In the genomic region with DNA sequence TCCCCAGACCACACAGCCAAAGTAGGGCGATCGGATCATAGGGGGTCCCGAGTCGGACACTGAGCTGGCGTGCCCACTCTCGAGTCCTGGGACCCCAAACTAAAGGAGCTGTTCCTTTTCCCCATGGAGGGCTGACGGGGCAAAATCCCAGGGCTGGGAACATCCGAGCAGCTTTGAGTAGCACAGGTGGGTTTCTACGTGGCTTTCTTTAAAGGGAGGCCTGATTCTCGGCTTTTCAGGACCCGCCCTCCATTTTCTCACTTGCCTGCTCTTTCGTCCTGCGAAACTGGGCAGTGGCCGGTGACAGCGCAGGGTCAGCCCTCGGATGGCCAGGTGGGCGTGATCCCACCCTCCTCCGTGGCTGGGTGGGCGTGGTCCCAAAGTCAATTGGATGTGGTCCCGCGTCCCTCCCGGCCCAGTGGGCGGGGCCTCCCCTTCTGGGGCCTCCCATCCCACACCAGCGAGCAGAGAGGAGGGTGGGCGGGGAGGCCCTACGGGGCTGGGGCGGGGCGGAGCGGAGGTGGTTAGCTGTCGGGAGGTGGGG, we compare ENCODE assay signal across 1 cellular context.
TF ChIP-seq lines count a peak whose summit lies in the region.

No MANE protein-coding gene starts in this region.

TF ChIP-seq in K562, 482 proteins besides CTCF, POLR2A, EP300 and RAD21 (continued from another document and continues in another):
- TF ChIP-seq, protein P1, sequence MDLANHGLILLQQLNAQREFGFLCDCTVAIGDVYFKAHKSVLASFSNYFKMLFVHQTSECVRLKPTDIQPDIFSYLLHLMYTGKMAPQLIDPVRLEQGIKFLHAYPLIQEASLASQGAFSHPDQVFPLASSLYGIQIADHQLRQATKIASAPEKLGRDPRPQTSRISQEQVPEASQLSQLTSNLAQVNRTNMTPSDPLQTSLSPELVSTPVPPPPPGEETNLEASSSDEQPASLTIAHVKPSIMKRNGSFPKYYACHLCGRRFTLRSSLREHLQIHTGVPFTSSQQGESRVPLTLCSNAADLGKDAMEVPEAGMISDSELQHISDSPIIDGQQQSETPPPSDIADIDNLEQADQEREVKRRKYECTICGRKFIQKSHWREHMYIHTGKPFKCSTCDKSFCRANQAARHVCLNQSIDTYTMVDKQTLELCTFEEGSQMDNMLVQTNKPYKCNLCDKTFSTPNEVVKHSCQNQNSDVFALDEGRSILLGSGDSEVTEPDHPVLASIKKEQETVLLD (IDR thresholded peaks at IDR 0.05) = peak; percentile 57
- TF ChIP-seq ZNF717 (CRISPR knock-in tag; IDR thresholded peaks at IDR 0.05) (no peak; the same call in 1 of the 2 replicates), TAF7 (tag; IDR thresholded peaks at IDR 0.05) (no peak), STAT5A (IDR thresholded peaks at IDR 0.05; ENCODE audit: borderline replicate concordance, low read length) (no peak), YY1 (IDR thresholded peaks at IDR 0.05; ENCODE audit: borderline replicate concordance in 1 of 3, control insufficient read depth in 1 of 3, extremely low read depth in 1 of 3, insufficient read depth in 3 of 3, insufficient read length in 1 of 3, insufficient replicate concordance in 2 of 3, low read depth in 1 of 3, low read length in 2 of 3) (peak in 2 of 3 experiments; percentile 62 to 87), ZNF445 (CRISPR knock-in tag; IDR thresholded peaks at IDR 0.05; ENCODE audit: low read depth) (no peak), KAT2B (IDR thresholded peaks at IDR 0.05; ENCODE audit: low read depth, low read length) (no peak), MAZ (CRISPR knock-in tag; conservative IDR thresholded peaks at IDR 0.05 in 1 of 2, IDR thresholded peaks at IDR 0.05 in 1 of 2) (no peak; a peak in 1 of 4 replicates), ZNF232 (CRISPR knock-in tag; IDR thresholded peaks at IDR 0.05) (no peak), ZNF146 (CRISPR knock-in tag; IDR thresholded peaks at IDR 0.05; ENCODE audit: unreplicated experiment) (no peak), CBX1 (IDR thresholded peaks at IDR 0.05; ENCODE audit: low read depth) (no peak), XRCC3 (IDR thresholded peaks at IDR 0.05) (no peak), ZNF143 (CRISPR knock-in tag; IDR thresholded peaks at IDR 0.05) (no peak), TEAD2 (tag; IDR thresholded peaks at IDR 0.05) (no peak), PHF20 (IDR thresholded peaks at IDR 0.05; ENCODE audit: partially characterized antibody) (no peak), ZSCAN32 (CRISPR knock-in tag; IDR thresholded peaks at IDR 0.05) (no peak), MTA1 (IDR thresholded peaks at IDR 0.05; ENCODE audit: borderline replicate concordance) (peak; percentile 34; the same call in 1 of the 2 replicates), RNF2 (IDR thresholded peaks at IDR 0.05) (no peak), NR4A1 (CRISPR knock-in tag; IDR thresholded peaks at IDR 0.05) (no peak), NR4A1 (tag; IDR thresholded peaks at IDR 0.05) (no peak), ZNF699 (CRISPR knock-in tag; IDR thresholded peaks at IDR 0.05; ENCODE audit: insufficient replicate concordance) (no peak), POLR2G (IDR thresholded peaks at IDR 0.05; ENCODE audit: low read depth, low read length) (peak; percentile 83), MCM7 (IDR thresholded peaks at IDR 0.05) (no peak), FOS (IDR thresholded peaks at IDR 0.05; ENCODE audit: extremely low read depth, insufficient read length) (no peak), DDX20 (tag; IDR thresholded peaks at IDR 0.05; ENCODE audit: low read depth) (no peak), KLF6 (CRISPR knock-in tag; IDR thresholded peaks at IDR 0.05; ENCODE audit: borderline replicate concordance) (0 out of 2 replicates have a peak, but pooled peaks have one; percentile 5), ZNF764 (CRISPR knock-in tag; IDR thresholded peaks at IDR 0.05; ENCODE audit: low read depth) (0 out of 2 replicates have a peak, but pooled peaks have one; percentile 3), HNRNPL (IDR thresholded peaks at IDR 0.05; ENCODE audit: low read depth, low read length) (no peak), JUN (IDR thresholded peaks at IDR 0.05; ENCODE audit: borderline replicate concordance, low read depth, low read length) (no peak), JUN (CRISPR knock-in tag; IDR thresholded peaks at IDR 0.05; ENCODE audit: borderline replicate concordance) (no peak), BRD4 (IDR thresholded peaks at IDR 0.05) (no peak), DMBX1 (CRISPR knock-in tag; IDR thresholded peaks at IDR 0.05; ENCODE audit: borderline replicate concordance) (no peak), ZNF785 (CRISPR knock-in tag; IDR thresholded peaks at IDR 0.05) (no peak), CREB1 (IDR thresholded peaks at IDR 0.05) (peak; percentile 64; the same call in 1 of the 2 replicates), CREB1 (CRISPR knock-in tag; IDR thresholded peaks at IDR 0.05) (no peak), ZNF311 (CRISPR knock-in tag; IDR thresholded peaks at IDR 0.05) (no peak), CREM (IDR thresholded peaks at IDR 0.05; ENCODE audit: low read depth) (peak; percentile 70), CHD4 (IDR thresholded peaks at IDR 0.05; ENCODE audit: insufficient read depth, insufficient replicate concordance, low read depth, low read length, poor library complexity, severe bottlenecking) (peak; percentile 10), GATAD2A (IDR thresholded peaks at IDR 0.05) (peak; percentile 15; the same call in 1 of the 2 replicates), MYC (IDR thresholded peaks at IDR 0.05; ENCODE audit: low read depth, low read length) (peak; percentile 56; the same call in 1 of the 2 replicates), MYC (CRISPR knock-in tag; IDR thresholded peaks at IDR 0.05; ENCODE audit: borderline replicate concordance, low read depth) (no peak), CAMTA2 (CRISPR knock-in tag; conservative IDR thresholded peaks at IDR 0.05) (peak; percentile 37; the same call in 1 of the 2 replicates)
- TF ChIP-seq, protein P2, sequence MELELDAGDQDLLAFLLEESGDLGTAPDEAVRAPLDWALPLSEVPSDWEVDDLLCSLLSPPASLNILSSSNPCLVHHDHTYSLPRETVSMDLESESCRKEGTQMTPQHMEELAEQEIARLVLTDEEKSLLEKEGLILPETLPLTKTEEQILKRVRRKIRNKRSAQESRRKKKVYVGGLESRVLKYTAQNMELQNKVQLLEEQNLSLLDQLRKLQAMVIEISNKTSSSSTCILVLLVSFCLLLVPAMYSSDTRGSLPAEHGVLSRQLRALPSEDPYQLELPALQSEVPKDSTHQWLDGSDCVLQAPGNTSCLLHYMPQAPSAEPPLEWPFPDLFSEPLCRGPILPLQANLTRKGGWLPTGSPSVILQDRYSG (tag; conservative IDR thresholded peaks at IDR 0.05; ENCODE audit: low read depth) = no peak
- TF ChIP-seq, protein P3, sequence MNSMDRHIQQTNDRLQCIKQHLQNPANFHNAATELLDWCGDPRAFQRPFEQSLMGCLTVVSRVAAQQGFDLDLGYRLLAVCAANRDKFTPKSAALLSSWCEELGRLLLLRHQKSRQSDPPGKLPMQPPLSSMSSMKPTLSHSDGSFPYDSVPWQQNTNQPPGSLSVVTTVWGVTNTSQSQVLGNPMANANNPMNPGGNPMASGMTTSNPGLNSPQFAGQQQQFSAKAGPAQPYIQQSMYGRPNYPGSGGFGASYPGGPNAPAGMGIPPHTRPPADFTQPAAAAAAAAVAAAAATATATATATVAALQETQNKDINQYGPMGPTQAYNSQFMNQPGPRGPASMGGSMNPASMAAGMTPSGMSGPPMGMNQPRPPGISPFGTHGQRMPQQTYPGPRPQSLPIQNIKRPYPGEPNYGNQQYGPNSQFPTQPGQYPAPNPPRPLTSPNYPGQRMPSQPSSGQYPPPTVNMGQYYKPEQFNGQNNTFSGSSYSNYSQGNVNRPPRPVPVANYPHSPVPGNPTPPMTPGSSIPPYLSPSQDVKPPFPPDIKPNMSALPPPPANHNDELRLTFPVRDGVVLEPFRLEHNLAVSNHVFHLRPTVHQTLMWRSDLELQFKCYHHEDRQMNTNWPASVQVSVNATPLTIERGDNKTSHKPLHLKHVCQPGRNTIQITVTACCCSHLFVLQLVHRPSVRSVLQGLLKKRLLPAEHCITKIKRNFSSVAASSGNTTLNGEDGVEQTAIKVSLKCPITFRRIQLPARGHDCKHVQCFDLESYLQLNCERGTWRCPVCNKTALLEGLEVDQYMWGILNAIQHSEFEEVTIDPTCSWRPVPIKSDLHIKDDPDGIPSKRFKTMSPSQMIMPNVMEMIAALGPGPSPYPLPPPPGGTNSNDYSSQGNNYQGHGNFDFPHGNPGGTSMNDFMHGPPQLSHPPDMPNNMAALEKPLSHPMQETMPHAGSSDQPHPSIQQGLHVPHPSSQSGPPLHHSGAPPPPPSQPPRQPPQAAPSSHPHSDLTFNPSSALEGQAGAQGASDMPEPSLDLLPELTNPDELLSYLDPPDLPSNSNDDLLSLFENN (IDR thresholded peaks at IDR 0.05; ENCODE audit: low read depth in 2 of 2, low read length in 2 of 2) = 0 out of 4 replicates have a peak, but pooled peaks of 1 of the 2 experiments have one; percentile 10
- TF ChIP-seq, protein P4, sequence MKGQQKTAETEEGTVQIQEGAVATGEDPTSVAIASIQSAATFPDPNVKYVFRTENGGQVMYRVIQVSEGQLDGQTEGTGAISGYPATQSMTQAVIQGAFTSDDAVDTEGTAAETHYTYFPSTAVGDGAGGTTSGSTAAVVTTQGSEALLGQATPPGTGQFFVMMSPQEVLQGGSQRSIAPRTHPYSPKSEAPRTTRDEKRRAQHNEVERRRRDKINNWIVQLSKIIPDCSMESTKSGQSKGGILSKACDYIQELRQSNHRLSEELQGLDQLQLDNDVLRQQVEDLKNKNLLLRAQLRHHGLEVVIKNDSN (CRISPR knock-in tag; IDR thresholded peaks at IDR 0.05) = no peak
- TF ChIP-seq, protein P5, sequence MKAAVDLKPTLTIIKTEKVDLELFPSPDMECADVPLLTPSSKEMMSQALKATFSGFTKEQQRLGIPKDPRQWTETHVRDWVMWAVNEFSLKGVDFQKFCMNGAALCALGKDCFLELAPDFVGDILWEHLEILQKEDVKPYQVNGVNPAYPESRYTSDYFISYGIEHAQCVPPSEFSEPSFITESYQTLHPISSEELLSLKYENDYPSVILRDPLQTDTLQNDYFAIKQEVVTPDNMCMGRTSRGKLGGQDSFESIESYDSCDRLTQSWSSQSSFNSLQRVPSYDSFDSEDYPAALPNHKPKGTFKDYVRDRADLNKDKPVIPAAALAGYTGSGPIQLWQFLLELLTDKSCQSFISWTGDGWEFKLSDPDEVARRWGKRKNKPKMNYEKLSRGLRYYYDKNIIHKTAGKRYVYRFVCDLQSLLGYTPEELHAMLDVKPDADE (conservative IDR thresholded peaks at IDR 0.05; ENCODE audit: control insufficient read depth, low read depth, low read length) = 0 out of 2 replicates have a peak, but pooled peaks have one; percentile 13
- TF ChIP-seq, protein P6, sequence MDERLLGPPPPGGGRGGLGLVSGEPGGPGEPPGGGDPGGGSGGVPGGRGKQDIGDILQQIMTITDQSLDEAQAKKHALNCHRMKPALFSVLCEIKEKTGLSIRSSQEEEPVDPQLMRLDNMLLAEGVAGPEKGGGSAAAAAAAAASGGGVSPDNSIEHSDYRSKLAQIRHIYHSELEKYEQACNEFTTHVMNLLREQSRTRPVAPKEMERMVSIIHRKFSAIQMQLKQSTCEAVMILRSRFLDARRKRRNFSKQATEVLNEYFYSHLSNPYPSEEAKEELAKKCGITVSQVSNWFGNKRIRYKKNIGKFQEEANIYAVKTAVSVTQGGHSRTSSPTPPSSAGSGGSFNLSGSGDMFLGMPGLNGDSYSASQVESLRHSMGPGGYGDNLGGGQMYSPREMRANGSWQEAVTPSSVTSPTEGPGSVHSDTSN (CRISPR knock-in tag; IDR thresholded peaks at IDR 0.05; ENCODE audit: low read depth) = no peak
- TF ChIP-seq, protein P6 (tag; conservative IDR thresholded peaks at IDR 0.05; ENCODE audit: low read depth) = peak; percentile 44; the same call in 1 of the 2 replicates
- TF ChIP-seq, protein P7, sequence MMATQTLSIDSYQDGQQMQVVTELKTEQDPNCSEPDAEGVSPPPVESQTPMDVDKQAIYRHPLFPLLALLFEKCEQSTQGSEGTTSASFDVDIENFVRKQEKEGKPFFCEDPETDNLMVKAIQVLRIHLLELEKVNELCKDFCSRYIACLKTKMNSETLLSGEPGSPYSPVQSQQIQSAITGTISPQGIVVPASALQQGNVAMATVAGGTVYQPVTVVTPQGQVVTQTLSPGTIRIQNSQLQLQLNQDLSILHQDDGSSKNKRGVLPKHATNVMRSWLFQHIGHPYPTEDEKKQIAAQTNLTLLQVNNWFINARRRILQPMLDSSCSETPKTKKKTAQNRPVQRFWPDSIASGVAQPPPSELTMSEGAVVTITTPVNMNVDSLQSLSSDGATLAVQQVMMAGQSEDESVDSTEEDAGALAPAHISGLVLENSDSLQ (IDR thresholded peaks at IDR 0.05) = peak; percentile 93
- TF ChIP-seq, protein P8, sequence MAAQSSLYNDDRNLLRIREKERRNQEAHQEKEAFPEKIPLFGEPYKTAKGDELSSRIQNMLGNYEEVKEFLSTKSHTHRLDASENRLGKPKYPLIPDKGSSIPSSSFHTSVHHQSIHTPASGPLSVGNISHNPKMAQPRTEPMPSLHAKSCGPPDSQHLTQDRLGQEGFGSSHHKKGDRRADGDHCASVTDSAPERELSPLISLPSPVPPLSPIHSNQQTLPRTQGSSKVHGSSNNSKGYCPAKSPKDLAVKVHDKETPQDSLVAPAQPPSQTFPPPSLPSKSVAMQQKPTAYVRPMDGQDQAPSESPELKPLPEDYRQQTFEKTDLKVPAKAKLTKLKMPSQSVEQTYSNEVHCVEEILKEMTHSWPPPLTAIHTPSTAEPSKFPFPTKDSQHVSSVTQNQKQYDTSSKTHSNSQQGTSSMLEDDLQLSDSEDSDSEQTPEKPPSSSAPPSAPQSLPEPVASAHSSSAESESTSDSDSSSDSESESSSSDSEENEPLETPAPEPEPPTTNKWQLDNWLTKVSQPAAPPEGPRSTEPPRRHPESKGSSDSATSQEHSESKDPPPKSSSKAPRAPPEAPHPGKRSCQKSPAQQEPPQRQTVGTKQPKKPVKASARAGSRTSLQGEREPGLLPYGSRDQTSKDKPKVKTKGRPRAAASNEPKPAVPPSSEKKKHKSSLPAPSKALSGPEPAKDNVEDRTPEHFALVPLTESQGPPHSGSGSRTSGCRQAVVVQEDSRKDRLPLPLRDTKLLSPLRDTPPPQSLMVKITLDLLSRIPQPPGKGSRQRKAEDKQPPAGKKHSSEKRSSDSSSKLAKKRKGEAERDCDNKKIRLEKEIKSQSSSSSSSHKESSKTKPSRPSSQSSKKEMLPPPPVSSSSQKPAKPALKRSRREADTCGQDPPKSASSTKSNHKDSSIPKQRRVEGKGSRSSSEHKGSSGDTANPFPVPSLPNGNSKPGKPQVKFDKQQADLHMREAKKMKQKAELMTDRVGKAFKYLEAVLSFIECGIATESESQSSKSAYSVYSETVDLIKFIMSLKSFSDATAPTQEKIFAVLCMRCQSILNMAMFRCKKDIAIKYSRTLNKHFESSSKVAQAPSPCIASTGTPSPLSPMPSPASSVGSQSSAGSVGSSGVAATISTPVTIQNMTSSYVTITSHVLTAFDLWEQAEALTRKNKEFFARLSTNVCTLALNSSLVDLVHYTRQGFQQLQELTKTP (IDR thresholded peaks at IDR 0.05; ENCODE audit: low read depth in 1 of 2, partially characterized antibody in 2 of 2) = no peak
